ENCODE assay signal across 3 cellular contexts in genomic region chr1:206250953-206251681, GRCh38. TPM values are rescaled to one million over a fixed set of nuclear protein-coding genes. Genes with fewer than 3 reads are reported as not detected.
"Had no signal": no experiment of that assay in that cellular context is flagged by ENCODE, and none has a peak within 500 bp of the region (broad histone marks: within the 10 kb centered on the region; RNA-seq: fewer than 3 reads in every experiment).

No MANE protein-coding gene starts in this region.

RNA-seq across cellular contexts. Expression of gene FAM72A, which starts 48.5 kb away (rescaled TPM):
- total RNA-seq: bronchial epithelial cell, left ventricle myocardium inferior, thyroid gland had no signal
